Comparison of ENCODE assay signal across 9 cellular contexts in genomic region chr4:146450524-146450923, GRCh38.
DNase-seq lines count a peak whose midpoint lies in the region; ATAC-seq and TF ChIP-seq lines count a peak whose summit lies in the region.
"Had no signal": no experiment of that assay in that cellular context is flagged by ENCODE, and none has a peak within 500 bp of the region (broad histone marks: within the 10 kb centered on the region; RNA-seq: fewer than 3 reads in every experiment).

No MANE protein-coding gene starts in this region.

- peaks cover 13 to 36% (median 28%) of the 10 kb centered on the region in 4 donors for H3K4me1 Mint-ChIP-seq in CD4-positive, alpha-beta memory T cell

- POLR2A ChIA-PET in CD4-positive, alpha-beta memory T cell (lab: Charles Lee; ENCODE audit: partially characterized antibody): no interaction called here

- peaks cover 12 to 31% of the 10 kb centered on the region in 2 donors for H3K36me3 Mint-ChIP-seq in CD4-positive, alpha-beta memory T cell

- H3K9me3 ChIP-seq in CD4-positive, alpha-beta memory T cell (ENCODE audit: control insufficient read depth in 1 of 2, low read length in 2 of 2): no peaks in the 10 kb centered on the region

- DNase-seq in choroid plexus epithelial cell (ENCODE audit: low read depth) (peak; percentile 45), HUDEP-2 (lab: John Stamatoyannopoulos, UW; ENCODE audit: unreplicated experiment in 76 of 76) (no peak), activated gamma-delta T cell treated with Interleukin-2 at 50 U/mL for 16 hours (no peak)
- no peak for DNase-seq in CD4-positive, alpha-beta memory T cell
- DNase-seq in effector CD8-positive, alpha-beta T cell (lab: John Stamatoyannopoulos, UW): no peak

- H3K4me3 ChIP-seq in choroid plexus epithelial cell (ENCODE audit: low read depth, low read length): no peak overlapping the region
- no peak overlapping the region for H3K4me3 ChIP-seq in CD4-positive, alpha-beta memory T cell (ENCODE audit: low read length in 2 of 2)

- H3K9me3 Mint-ChIP-seq in CD4-positive, alpha-beta memory T cell: peaks cover 0 to 12% (median 3%) of the 10 kb centered on the region in 8 donors

- no peak overlapping the region for H3K27ac ChIP-seq in CD4-positive, alpha-beta memory T cell (ENCODE audit: low read depth, low read length)
- H3K27ac ChIP-seq: VCaP had no signal

- H3K36me3 ChIP-seq in CD4-positive, alpha-beta memory T cell (ENCODE audit: insufficient read depth, low read length): no peaks in the 10 kb centered on the region

- H3K27ac Mint-ChIP-seq in CD4-positive, alpha-beta memory T cell: peak overlapping the region in 2 of 7 donors; percentile 1 to 7

- H3K4me1 ChIP-seq in CD4-positive, alpha-beta memory T cell (ENCODE audit: insufficient read depth, low read length): peaks cover 14% of the 10 kb centered on the region

- CTCF ChIA-PET in CD4-positive, alpha-beta memory T cell (lab: Charles Lee; ENCODE audit: partially characterized antibody): no interaction called here

- ATAC-seq in GM18502 (IDR thresholded peaks at IDR 0.05; ENCODE audit: poor library complexity, unreplicated experiment): peak; percentile 86
- ATAC-seq in GM21360 (IDR thresholded peaks at IDR 0.05; ENCODE audit: unreplicated experiment): peak; percentile 85
- peak; percentile 69 for ATAC-seq in HG03139 (IDR thresholded peaks at IDR 0.05; ENCODE audit: unreplicated experiment)

- no peaks in the 10 kb centered on the region for H3K27me3 ChIP-seq in CD4-positive, alpha-beta memory T cell (ENCODE audit: insufficient read depth, low read length)

- TF ChIP-seq CTCF in choroid plexus epithelial cell (conservative IDR thresholded peaks at IDR 0.05; ENCODE audit: low read depth, low read length): no peak

- H3K27me3 Mint-ChIP-seq in CD4-positive, alpha-beta memory T cell: no peaks in the 10 kb centered on the region

- peak overlapping the region in 3 of 8 donors; percentile 9 to 39 (median 27) for H3K4me3 Mint-ChIP-seq in CD4-positive, alpha-beta memory T cell

- intact Hi-C loops in CD4-positive, alpha-beta memory T cell (cut with micrococcal nuclease): no loop called here
